In the genomic region with DNA sequence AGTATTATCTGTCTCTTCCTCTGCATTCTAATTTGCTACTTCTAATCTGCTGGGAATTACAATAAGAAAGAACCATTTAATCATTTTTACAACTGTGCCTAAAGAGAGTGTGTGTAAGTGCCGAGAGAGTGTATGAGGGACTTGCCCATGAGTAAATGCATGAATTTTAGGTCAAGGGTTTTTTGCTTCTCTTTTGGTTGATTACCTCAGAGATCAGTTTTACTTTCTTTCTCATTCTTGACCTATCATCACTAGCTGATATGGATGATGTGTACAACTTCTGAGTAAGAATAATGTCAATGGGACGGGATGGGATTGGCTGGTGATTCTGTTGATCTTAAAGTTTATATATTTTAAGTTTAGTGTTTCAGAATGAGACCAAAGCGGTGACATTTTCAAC, we compare ENCODE assay signal across 9 cellular contexts. TPM values are rescaled to one million over a fixed set of nuclear protein-coding genes. Genes with fewer than 3 reads are reported as not detected.
A peak's percentile ranks its signal among the peaks of the same experiment; 100 is the strongest.
DNase-seq lines count a peak whose midpoint lies in the region; ATAC-seq, FAIRE-seq and TF ChIP-seq lines count a peak whose summit lies in the region.
"Had no signal": no experiment of that assay in that cellular context is flagged by ENCODE, and none has a peak within 500 bp of the region (broad histone marks: within the 10 kb centered on the region; RNA-seq: fewer than 3 reads in every experiment).

No MANE protein-coding gene starts in this region.

- no peak overlapping the region for H3K4me3 ChIP-seq in colonic mucosa
- H3K4me3 ChIP-seq: ovary had no signal

- no peaks in the 10 kb centered on the region for H3K27me3 ChIP-seq in colonic mucosa
- H3K27me3 ChIP-seq: ovary had no signal

- H3K9ac ChIP-seq in colonic mucosa (ENCODE audit: low read depth in 2 of 2, low read length in 2 of 2), result no peak overlapping the region

- in situ Hi-C loops in GM13976 (cut with MboI; ENCODE audit: low sequenced_read_pairs, unreplicated experiment), result no loop called here

- DNase-seq in GM13976 (ENCODE audit: low spot score), result peak; percentile 84
- no peak for DNase-seq in colonic mucosa
- no peak for DNase-seq in NCI-H748 treated with DMSO at 0.1 percent for 48 hours (lab: John Stamatoyannopoulos, UW)
- no peak for DNase-seq in H54 (ENCODE audit: insufficient read length, low spot score)
- DNase-seq in D721Med (ENCODE audit: insufficient read length, low spot score), result no peak
- DNase-seq in SK-N-DZ (ENCODE audit: low spot score), result no peak
- DNase-seq: ovary had no signal

- ATAC-seq in GM19463 (IDR thresholded peaks at IDR 0.05; ENCODE audit: unreplicated experiment), result peak; percentile 76
- ATAC-seq in HG03159 (IDR thresholded peaks at IDR 0.05; ENCODE audit: unreplicated experiment), result peak; percentile 72

- intact Hi-C loops in colonic mucosa (cut with DNase I), result no loop called here

- no peak for FAIRE-seq in H54 (lab: Jason Lieb, UNC)
- no peak for FAIRE-seq in D721Med (lab: Jason Lieb, UNC)

- H3K4me1 ChIP-seq in colonic mucosa, result no peaks in the 10 kb centered on the region

- no peaks in the 10 kb centered on the region for H3K36me3 ChIP-seq in colonic mucosa
- H3K36me3 ChIP-seq: ovary had no signal

- TF ChIP-seq POLR2A in H54 (IDR thresholded peaks at IDR 0.05; ENCODE audit: low read depth, low read length), result no peak

- H3K9me3 ChIP-seq in colonic mucosa, result no peaks in the 10 kb centered on the region
- H3K9me3 ChIP-seq: ovary had no signal

- no peak for TF ChIP-seq CTCF in GM13976 (IDR thresholded peaks at IDR 0.05; ENCODE audit: borderline replicate concordance, control extremely low read depth, extremely low read depth, insufficient read depth, missing control alignments)
- no peak for TF ChIP-seq CTCF in colonic mucosa (IDR thresholded peaks at IDR 0.05)
- TF ChIP-seq CTCF in D721Med (IDR thresholded peaks at IDR 0.05; ENCODE audit: insufficient read depth, missing control alignments), result no peak

- H3K27ac ChIP-seq in colonic mucosa, result peak overlapping the region; percentile 26
- H3K27ac ChIP-seq: ovary had no signal

RNA-seq across cellular contexts. Expression of gene IKZF1, which starts 47.8 kb away (rescaled TPM):
- 1 to 10 TPM; 4.9 to 5.6 TPM for total RNA-seq in colonic mucosa
- polyA plus RNA-seq in SK-N-DZ (2014; cell fraction: cytosol; rRNA removed), result not detected in 2 replicates
- polyA plus RNA-seq in SK-N-DZ (2014; cell fraction: nucleus; rRNA removed), result not detected in 2 replicates
